ENCODE assay signal across 1 cellular context in the genomic region with DNA sequence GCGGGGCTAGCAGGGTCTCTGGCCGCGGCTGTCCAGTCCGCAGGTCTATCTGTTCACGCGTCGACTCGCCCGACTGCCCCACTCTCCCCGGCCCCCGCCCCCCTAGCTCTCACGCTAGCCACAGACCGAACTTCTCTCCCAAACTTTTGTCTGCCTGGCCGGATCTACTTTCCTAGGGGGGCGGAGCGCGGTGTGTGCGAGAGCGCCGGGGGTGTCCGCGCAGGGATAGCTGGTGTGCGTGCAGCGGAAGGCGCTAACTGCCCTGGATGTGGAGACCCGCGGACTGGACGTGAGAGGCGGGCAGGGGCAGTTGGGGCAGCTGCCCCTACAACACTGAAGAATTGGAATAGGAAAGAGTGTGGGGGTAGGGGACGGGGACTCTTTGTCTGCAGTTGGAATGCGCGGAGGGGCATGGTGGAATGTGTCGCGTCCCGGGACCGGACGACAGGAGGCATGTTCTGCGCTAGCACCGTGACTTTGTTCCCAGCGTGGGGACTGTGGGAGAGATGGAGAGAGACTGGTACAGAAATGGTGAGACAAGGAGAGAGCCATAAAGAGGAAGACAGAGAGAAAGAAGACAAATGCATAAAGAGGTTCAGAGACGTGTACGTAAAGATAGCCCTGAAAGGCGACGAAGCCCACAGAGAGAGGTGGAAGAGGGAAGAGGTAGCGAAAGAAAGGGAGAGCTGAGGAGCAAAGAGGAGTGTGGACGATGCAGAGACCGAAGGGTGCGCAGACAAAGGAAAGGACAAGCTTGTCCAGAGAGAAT.
TF ChIP-seq lines count a peak whose summit lies in the region.

A gene (minus strand): TSS at position 75 of the 769 bp plus-strand sequence. CDS start 285 bp downstream, outside the sequence.

TF ChIP-seq in HepG2, 621 proteins besides CTCF, POLR2A, EP300 and RAD21 (continued from another document and continues in another):
- no peak for TF ChIP-seq ZFP37 (CRISPR knock-in tag; IDR thresholded peaks at IDR 0.05; ENCODE audit: borderline replicate concordance)
- TF ChIP-seq, protein P1, sequence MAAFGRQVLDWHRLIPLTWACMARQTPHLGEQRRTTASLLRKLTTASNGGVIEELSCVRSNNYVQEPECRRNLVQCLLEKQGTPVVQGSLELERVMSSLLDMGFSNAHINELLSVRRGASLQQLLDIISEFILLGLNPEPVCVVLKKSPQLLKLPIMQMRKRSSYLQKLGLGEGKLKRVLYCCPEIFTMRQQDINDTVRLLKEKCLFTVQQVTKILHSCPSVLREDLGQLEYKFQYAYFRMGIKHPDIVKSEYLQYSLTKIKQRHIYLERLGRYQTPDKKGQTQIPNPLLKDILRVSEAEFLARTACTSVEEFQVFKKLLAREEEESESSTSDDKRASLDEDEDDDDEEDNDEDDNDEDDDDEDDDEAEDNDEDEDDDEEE (CRISPR knock-in tag; IDR thresholded peaks at IDR 0.05): no peak
- TF ChIP-seq, protein P2, sequence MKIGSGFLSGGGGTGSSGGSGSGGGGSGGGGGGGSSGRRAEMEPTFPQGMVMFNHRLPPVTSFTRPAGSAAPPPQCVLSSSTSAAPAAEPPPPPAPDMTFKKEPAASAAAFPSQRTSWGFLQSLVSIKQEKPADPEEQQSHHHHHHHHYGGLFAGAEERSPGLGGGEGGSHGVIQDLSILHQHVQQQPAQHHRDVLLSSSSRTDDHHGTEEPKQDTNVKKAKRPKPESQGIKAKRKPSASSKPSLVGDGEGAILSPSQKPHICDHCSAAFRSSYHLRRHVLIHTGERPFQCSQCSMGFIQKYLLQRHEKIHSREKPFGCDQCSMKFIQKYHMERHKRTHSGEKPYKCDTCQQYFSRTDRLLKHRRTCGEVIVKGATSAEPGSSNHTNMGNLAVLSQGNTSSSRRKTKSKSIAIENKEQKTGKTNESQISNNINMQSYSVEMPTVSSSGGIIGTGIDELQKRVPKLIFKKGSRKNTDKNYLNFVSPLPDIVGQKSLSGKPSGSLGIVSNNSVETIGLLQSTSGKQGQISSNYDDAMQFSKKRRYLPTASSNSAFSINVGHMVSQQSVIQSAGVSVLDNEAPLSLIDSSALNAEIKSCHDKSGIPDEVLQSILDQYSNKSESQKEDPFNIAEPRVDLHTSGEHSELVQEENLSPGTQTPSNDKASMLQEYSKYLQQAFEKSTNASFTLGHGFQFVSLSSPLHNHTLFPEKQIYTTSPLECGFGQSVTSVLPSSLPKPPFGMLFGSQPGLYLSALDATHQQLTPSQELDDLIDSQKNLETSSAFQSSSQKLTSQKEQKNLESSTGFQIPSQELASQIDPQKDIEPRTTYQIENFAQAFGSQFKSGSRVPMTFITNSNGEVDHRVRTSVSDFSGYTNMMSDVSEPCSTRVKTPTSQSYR (CRISPR knock-in tag; IDR thresholded peaks at IDR 0.05; ENCODE audit: borderline replicate concordance): peak; percentile 79
- TF ChIP-seq ZFP36 (IDR thresholded peaks at IDR 0.05; ENCODE audit: borderline replicate concordance, low read depth, low read length, partially characterized antibody): peak; percentile 46
- TF ChIP-seq GABPB1 (CRISPR knock-in tag; IDR thresholded peaks at IDR 0.05): peak; percentile 91
- TF ChIP-seq CC2D1A (CRISPR knock-in tag; IDR thresholded peaks at IDR 0.05): 0 out of 2 replicates have a peak, but pooled peaks have one; percentile 94
- TF ChIP-seq, protein P3, sequence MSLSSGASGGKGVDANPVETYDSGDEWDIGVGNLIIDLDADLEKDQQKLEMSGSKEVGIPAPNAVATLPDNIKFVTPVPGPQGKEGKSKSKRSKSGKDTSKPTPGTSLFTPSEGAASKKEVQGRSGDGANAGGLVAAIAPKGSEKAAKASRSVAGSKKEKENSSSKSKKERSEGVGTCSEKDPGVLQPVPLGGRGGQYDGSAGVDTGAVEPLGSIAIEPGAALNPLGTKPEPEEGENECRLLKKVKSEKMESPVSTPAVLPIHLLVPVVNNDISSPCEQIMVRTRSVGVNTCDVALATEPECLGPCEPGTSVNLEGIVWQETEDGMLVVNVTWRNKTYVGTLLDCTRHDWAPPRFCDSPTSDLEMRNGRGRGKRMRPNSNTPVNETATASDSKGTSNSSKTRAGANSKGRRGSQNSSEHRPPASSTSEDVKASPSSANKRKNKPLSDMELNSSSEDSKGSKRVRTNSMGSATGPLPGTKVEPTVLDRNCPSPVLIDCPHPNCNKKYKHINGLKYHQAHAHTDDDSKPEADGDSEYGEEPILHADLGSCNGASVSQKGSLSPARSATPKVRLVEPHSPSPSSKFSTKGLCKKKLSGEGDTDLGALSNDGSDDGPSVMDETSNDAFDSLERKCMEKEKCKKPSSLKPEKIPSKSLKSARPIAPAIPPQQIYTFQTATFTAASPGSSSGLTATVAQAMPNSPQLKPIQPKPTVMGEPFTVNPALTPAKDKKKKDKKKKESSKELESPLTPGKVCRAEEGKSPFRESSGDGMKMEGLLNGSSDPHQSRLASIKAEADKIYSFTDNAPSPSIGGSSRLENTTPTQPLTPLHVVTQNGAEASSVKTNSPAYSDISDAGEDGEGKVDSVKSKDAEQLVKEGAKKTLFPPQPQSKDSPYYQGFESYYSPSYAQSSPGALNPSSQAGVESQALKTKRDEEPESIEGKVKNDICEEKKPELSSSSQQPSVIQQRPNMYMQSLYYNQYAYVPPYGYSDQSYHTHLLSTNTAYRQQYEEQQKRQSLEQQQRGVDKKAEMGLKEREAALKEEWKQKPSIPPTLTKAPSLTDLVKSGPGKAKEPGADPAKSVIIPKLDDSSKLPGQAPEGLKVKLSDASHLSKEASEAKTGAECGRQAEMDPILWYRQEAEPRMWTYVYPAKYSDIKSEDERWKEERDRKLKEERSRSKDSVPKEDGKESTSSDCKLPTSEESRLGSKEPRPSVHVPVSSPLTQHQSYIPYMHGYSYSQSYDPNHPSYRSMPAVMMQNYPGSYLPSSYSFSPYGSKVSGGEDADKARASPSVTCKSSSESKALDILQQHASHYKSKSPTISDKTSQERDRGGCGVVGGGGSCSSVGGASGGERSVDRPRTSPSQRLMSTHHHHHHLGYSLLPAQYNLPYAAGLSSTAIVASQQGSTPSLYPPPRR (CRISPR knock-in tag; IDR thresholded peaks at IDR 0.05; ENCODE audit: borderline replicate concordance): peak; percentile 91
- TF ChIP-seq ZNF761 (CRISPR knock-in tag; conservative IDR thresholded peaks at IDR 0.05): peak; percentile 65; the same call in 1 of the 2 replicates
- TF ChIP-seq ZNF713 (CRISPR knock-in tag; IDR thresholded peaks at IDR 0.05): peak; percentile 64; the same call in 1 of the 2 replicates
- TF ChIP-seq NFKBIZ (CRISPR knock-in tag; IDR thresholded peaks at IDR 0.05): peak; percentile 96
- TF ChIP-seq SRSF1 (optimal IDR thresholded peaks at IDR 0.05; ENCODE audit: low read depth, low read length): peak; percentile 98
- no peak for TF ChIP-seq MATR3 (CRISPR knock-in tag; IDR thresholded peaks at IDR 0.05)
- TF ChIP-seq SOX13 (IDR thresholded peaks at IDR 0.05): no peak
- TF ChIP-seq SOX13 (CRISPR knock-in tag; conservative IDR thresholded peaks at IDR 0.05 in 1 of 2, IDR thresholded peaks at IDR 0.05 in 1 of 2): peak; percentile 71 to 94; a peak in 3 of 4 replicates
- TF ChIP-seq, protein P4, sequence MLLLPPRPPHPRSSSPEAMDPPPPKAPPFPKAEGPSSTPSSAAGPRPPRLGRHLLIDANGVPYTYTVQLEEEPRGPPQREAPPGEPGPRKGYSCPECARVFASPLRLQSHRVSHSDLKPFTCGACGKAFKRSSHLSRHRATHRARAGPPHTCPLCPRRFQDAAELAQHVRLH (CRISPR knock-in tag; IDR thresholded peaks at IDR 0.05; ENCODE audit: borderline replicate concordance, low read depth): peak; percentile 69
- no peak for TF ChIP-seq ARID2 (CRISPR knock-in tag; IDR thresholded peaks at IDR 0.05; ENCODE audit: borderline replicate concordance)
- TF ChIP-seq, protein P5, sequence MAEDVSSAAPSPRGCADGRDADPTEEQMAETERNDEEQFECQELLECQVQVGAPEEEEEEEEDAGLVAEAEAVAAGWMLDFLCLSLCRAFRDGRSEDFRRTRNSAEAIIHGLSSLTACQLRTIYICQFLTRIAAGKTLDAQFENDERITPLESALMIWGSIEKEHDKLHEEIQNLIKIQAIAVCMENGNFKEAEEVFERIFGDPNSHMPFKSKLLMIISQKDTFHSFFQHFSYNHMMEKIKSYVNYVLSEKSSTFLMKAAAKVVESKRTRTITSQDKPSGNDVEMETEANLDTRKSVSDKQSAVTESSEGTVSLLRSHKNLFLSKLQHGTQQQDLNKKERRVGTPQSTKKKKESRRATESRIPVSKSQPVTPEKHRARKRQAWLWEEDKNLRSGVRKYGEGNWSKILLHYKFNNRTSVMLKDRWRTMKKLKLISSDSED (CRISPR knock-in tag; IDR thresholded peaks at IDR 0.05): no peak
- TF ChIP-seq, protein P6, sequence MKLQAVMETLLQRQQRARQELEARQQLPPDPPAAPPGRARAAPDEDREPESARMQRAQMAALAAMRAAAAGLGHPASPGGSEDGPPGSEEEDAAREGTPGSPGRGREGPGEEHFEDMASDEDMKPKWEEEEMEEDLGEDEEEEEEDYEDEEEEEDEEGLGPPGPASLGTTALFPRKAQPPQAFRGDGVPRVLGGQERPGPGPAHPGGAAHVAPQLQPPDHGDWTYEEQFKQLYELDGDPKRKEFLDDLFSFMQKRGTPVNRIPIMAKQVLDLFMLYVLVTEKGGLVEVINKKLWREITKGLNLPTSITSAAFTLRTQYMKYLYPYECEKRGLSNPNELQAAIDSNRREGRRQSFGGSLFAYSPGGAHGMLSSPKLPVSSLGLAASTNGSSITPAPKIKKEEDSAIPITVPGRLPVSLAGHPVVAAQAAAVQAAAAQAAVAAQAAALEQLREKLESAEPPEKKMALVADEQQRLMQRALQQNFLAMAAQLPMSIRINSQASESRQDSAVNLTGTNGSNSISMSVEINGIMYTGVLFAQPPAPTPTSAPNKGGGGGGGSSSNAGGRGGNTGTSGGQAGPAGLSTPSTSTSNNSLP (IDR thresholded peaks at IDR 0.05; ENCODE audit: low read depth, low read length): peak; percentile 55
- peak; percentile 88 for TF ChIP-seq GATAD1 (CRISPR knock-in tag; IDR thresholded peaks at IDR 0.05)
- peak; percentile 100 for TF ChIP-seq PTBP1 (IDR thresholded peaks at IDR 0.05; ENCODE audit: low read depth, low read length, poor library complexity, severe bottlenecking)
- peak; percentile 98 for TF ChIP-seq ZNF883 (CRISPR knock-in tag; IDR thresholded peaks at IDR 0.05; ENCODE audit: not compliant biosample characterization)
- peak; percentile 84 for TF ChIP-seq RBAK (CRISPR knock-in tag; IDR thresholded peaks at IDR 0.05)
- TF ChIP-seq ZSCAN12 (CRISPR knock-in tag; IDR thresholded peaks at IDR 0.05): no peak
- no peak for TF ChIP-seq ZFP36L1 (CRISPR knock-in tag; IDR thresholded peaks at IDR 0.05)
- TF ChIP-seq, protein P7, sequence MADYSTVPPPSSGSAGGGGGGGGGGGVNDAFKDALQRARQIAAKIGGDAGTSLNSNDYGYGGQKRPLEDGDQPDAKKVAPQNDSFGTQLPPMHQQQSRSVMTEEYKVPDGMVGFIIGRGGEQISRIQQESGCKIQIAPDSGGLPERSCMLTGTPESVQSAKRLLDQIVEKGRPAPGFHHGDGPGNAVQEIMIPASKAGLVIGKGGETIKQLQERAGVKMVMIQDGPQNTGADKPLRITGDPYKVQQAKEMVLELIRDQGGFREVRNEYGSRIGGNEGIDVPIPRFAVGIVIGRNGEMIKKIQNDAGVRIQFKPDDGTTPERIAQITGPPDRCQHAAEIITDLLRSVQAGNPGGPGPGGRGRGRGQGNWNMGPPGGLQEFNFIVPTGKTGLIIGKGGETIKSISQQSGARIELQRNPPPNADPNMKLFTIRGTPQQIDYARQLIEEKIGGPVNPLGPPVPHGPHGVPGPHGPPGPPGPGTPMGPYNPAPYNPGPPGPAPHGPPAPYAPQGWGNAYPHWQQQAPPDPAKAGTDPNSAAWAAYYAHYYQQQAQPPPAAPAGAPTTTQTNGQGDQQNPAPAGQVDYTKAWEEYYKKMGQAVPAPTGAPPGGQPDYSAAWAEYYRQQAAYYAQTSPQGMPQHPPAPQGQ (CRISPR knock-in tag; IDR thresholded peaks at IDR 0.05; ENCODE audit: borderline replicate concordance): peak; percentile 86
- TF ChIP-seq ZC3H4 (CRISPR knock-in tag; IDR thresholded peaks at IDR 0.05; ENCODE audit: borderline replicate concordance): peak; percentile 69; the same call in 1 of the 2 replicates
- TF ChIP-seq ZNF350 (CRISPR knock-in tag; IDR thresholded peaks at IDR 0.05; ENCODE audit: borderline replicate concordance, low read depth): peak; percentile 100
- TF ChIP-seq, protein P8, sequence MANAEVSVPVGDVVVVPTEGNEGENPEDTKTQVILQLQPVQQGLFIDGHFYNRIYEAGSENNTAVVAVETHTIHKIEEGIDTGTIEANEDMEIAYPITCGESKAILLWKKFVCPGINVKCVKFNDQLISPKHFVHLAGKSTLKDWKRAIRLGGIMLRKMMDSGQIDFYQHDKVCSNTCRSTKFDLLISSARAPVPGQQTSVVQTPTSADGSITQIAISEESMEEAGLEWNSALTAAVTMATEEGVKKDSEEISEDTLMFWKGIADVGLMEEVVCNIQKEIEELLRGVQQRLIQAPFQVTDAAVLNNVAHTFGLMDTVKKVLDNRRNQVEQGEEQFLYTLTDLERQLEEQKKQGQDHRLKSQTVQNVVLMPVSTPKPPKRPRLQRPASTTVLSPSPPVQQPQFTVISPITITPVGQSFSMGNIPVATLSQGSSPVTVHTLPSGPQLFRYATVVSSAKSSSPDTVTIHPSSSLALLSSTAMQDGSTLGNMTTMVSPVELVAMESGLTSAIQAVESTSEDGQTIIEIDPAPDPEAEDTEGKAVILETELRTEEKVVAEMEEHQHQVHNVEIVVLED (CRISPR knock-in tag; IDR thresholded peaks at IDR 0.05; ENCODE audit: borderline replicate concordance): peak; percentile 96
- no peak for TF ChIP-seq ATM (IDR thresholded peaks at IDR 0.05; ENCODE audit: borderline replicate concordance)
- peak; percentile 99 for TF ChIP-seq KDM2A (CRISPR knock-in tag; IDR thresholded peaks at IDR 0.05; ENCODE audit: borderline replicate concordance, low read depth)
- TF ChIP-seq FOXM1 (CRISPR knock-in tag; IDR thresholded peaks at IDR 0.05): no peak
- peak; percentile 98 for TF ChIP-seq CBX1 (IDR thresholded peaks at IDR 0.05; ENCODE audit: low read depth)
- TF ChIP-seq SCMH1 (CRISPR knock-in tag; IDR thresholded peaks at IDR 0.05; ENCODE audit: borderline replicate concordance): no peak
- peak; percentile 52; the same call in 1 of the 2 replicates for TF ChIP-seq RFX3 (CRISPR knock-in tag; IDR thresholded peaks at IDR 0.05)
- TF ChIP-seq, protein P9, sequence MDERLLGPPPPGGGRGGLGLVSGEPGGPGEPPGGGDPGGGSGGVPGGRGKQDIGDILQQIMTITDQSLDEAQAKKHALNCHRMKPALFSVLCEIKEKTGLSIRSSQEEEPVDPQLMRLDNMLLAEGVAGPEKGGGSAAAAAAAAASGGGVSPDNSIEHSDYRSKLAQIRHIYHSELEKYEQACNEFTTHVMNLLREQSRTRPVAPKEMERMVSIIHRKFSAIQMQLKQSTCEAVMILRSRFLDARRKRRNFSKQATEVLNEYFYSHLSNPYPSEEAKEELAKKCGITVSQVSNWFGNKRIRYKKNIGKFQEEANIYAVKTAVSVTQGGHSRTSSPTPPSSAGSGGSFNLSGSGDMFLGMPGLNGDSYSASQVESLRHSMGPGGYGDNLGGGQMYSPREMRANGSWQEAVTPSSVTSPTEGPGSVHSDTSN (CRISPR knock-in tag; IDR thresholded peaks at IDR 0.05): peak; percentile 20
- TF ChIP-seq ZNF737 (CRISPR knock-in tag; IDR thresholded peaks at IDR 0.05; ENCODE audit: borderline replicate concordance): no peak
- TF ChIP-seq TBP (CRISPR knock-in tag; IDR thresholded peaks at IDR 0.05): no peak
